Comparison of ENCODE assay signal across 25 cellular contexts in the genomic region with DNA sequence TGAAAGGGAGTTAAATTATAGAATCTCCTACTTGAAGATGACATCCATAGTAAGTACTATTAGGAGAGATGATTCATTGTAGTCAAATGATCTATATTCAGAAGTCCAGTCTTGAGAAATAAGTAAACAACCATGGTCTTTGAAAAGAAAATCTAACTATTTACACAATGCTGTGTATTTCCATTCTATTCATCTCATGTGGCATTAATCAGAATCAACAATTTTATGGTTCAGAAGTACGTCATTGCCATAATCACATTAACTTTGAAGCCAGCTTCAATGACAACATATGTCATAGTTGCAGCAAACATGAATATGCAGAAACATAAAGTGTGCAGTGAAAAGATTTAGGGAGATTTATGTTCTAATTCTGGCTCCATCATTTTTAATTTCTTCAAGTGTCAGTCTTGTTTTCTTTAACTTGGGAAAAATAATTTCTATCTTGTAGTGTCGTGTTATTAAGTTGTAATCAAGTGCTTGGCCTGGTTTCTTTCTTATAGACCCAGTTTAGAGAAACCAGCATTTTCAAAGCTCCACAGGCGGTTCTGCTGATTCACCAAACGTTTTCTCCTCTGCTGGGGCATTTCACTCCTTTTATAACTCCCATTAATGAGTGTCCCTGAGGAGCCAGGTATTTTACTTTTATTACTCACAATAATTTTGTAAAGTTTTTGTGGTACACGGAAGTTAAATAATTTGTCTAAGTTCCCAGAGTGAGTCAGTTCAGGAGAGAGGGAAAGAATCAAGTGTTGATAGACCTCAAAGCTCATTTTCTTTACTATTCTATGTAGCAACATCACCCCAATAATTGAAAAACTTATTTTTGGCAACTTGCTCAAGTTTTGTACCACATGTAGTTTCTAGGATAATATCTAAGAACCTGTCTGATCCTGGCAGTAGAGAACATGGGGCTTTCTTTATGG. TPM values are rescaled to one million over a fixed set of nuclear protein-coding genes. Genes with fewer than 3 reads are reported as not detected.
DNase-seq lines count a peak whose midpoint lies in the region; ATAC-seq and TF ChIP-seq lines count a peak whose summit lies in the region.
"Had no signal": no experiment of that assay in that cellular context is flagged by ENCODE, and none has a peak within 500 bp of the region (broad histone marks: within the 10 kb centered on the region; RNA-seq: fewer than 3 reads in every experiment).

No MANE protein-coding gene starts in this region.

- H3K9ac ChIP-seq in IMR-90 (ENCODE audit: low read depth, low read length) = no peak overlapping the region

- no TSS peak for BruUV-seq in IMR-90 (replicated peaks; lab: Mats Ljungman, UMichigan)

- no peak overlapping the region for H2AK5ac ChIP-seq in IMR-90 (ENCODE audit: low read depth, low read length)

- dilution Hi-C loops in IMR-90 (cut with HindIII; ENCODE audit: low sequenced_read_pairs, unreplicated experiment) = no loop called here

- no CpG with 5 or more reads among the region's 5 CpGs for WGBS in IMR-90 (ENCODE audit: extremely low coverage in 2 of 2, insufficient read length in 1 of 2), 2 experiments

- H4K91ac ChIP-seq in IMR-90 (ENCODE audit: insufficient read depth, low read depth, low read length) = no peak overlapping the region

- no peaks in the 10 kb centered on the region for H4K20me1 ChIP-seq in IMR-90 (ENCODE audit: insufficient read depth, low read length)

- no peak overlapping the region for H2BK15ac ChIP-seq in IMR-90 (ENCODE audit: low read depth, low read length)

- no peak overlapping the region for H3K18ac ChIP-seq in IMR-90 (ENCODE audit: low read depth, low read length)

- H3K36me3 ChIP-seq in IMR-90 (ENCODE audit: control insufficient read depth, insufficient read depth, low read length) = no peaks in the 10 kb centered on the region
- H3K36me3 ChIP-seq: gastrocnemius medialis, MG63, WERI-Rb-1 had no signal

- peak; percentile 3 for DNase-seq in AG10803 (ENCODE audit: low read depth)
- peak; percentile 2 for DNase-seq in IMR-90
- peak; percentile 17 for DNase-seq in brain pericyte (ENCODE audit: low read depth, low spot score)
- DNase-seq in foreskin melanocyte = peak; percentile 76
- DNase-seq in ecto neural progenitor cell (ENCODE audit: low spot score) = no peak
- DNase-seq in stimulated activated CD4-positive, alpha-beta T cell treated with anti-CD3 and anti-CD28 coated beads, Interleukin-12 subunit alpha, Interleukin-12 subunit beta, amount 100 ng/mL, for 4 hours = no peak
- DNase-seq in stimulated activated CD4-positive, alpha-beta T cell treated with anti-CD3 and anti-CD28 coated beads, Interleukin-15, amount 100 ng/mL, for 24 hours = no peak
- DNase-seq: activated CD4-positive, alpha-beta T cell treated with anti-CD3 and anti-CD28 coated beads, Interleukin-2, amount 50 U/mL, for 1 hour; activated CD8-positive, alpha-beta memory T cell treated with anti-CD3 and anti-CD28 coated beads, Interleukin-2, amount 10 ng/mL, durations not matched to agents 7 days and 5 days; activated naive CD4-positive, alpha-beta T cell treated with anti-CD3 and anti-CD28 coated beads, Interleukin-2, amount 50 U/mL, for 16 hours; anterior cingulate cortex; caudate nucleus; CD8-positive, alpha-beta T cell; dermis blood vessel endothelial cell; gastrocnemius medialis; MG63; naive thymus-derived CD8-positive, alpha-beta T cell; NCI-H2081; stimulated activated CD4-positive, alpha-beta T cell treated with anti-CD3 and anti-CD28 coated beads, Interleukin-2, amount 100 ng/mL, for 48 hours; T-helper 9 cell; WERI-Rb-1 had no signal

- no peak for TF ChIP-seq RAD21 in IMR-90 (IDR thresholded peaks at IDR 0.05; ENCODE audit: low read length)

- H2AFZ ChIP-seq in IMR-90 (replicated peaks; ENCODE audit: low read length, poor library complexity) = no peak overlapping the region
- H2AFZ ChIP-seq: hepatocyte had no signal

- no peak overlapping the region for H3K14ac ChIP-seq in IMR-90 (replicated peaks; ENCODE audit: low read depth, low read length)

- H2BK120ac ChIP-seq in IMR-90 (ENCODE audit: low read depth, low read length) = no peak overlapping the region

- no peaks in the 10 kb centered on the region for H3K4me1 ChIP-seq in IMR-90 (ENCODE audit: control insufficient read depth, insufficient read depth, low read length)
- H3K4me1 ChIP-seq: gastrocnemius medialis had no signal

- no peak overlapping the region for H3K4me2 ChIP-seq in IMR-90 (ENCODE audit: low read depth, low read length)
- H3K4me2 ChIP-seq: hepatocyte had no signal

- intact Hi-C loops in IMR-90 (cut with micrococcal nuclease) = no loop called here

- no peak overlapping the region for H2BK20ac ChIP-seq in IMR-90 (ENCODE audit: low read depth, low read length)

- no peak for ATAC-seq in IMR-90 (ENCODE audit: low read depth)
- ATAC-seq: activated CD8-positive, alpha-beta memory T cell treated with anti-CD3 and anti-CD28 coated beads, Interleukin-2, amount 10 ng/mL, durations not matched to agents 7 days and 5 days; CD8-positive, alpha-beta T cell; gastrocnemius medialis; left lobe of liver; naive thymus-derived CD8-positive, alpha-beta T cell; stimulated activated memory B cell treated with anti-CD40 and anti-IgM and Interleukin-4, amounts not matched to agents 10 μg/mL and 1 μg/mL and 100 μg/mL, for 72 hours had no signal

- H4K5ac ChIP-seq in IMR-90 (ENCODE audit: low read depth, low read length) = no peak overlapping the region

- H3K4me3 ChIP-seq in AG10803 (ENCODE audit: low read length) (no peak overlapping the region), IMR-90 (ENCODE audit: insufficient read depth, low read depth, low read length) (no peak overlapping the region)
- H3K4me3 ChIP-seq: gastrocnemius medialis, hepatocyte, MG63, skin epidermis had no signal

- TF ChIP-seq CTCF in AG10803 (conservative IDR thresholded peaks at IDR 0.05; ENCODE audit: low read length) (no peak), IMR-90 (conservative IDR thresholded peaks at IDR 0.05; ENCODE audit: low read depth, low read length) (no peak)

- in situ Hi-C loops in IMR-90 (cut with MboI; ENCODE audit: low sequenced_read_pairs) = no loop called here

- no peak overlapping the region for H2AK9ac ChIP-seq in IMR-90 (replicated peaks; ENCODE audit: low read depth, low read length, poor library complexity)

- no peak overlapping the region for H3K56ac ChIP-seq in IMR-90 (ENCODE audit: extremely low read depth, insufficient read depth, low read length)

- no peaks in the 10 kb centered on the region for H3K9me3 ChIP-seq in IMR-90 (ENCODE audit: control insufficient read depth, insufficient read depth, low read length)
- H3K9me3 ChIP-seq: gastrocnemius medialis, MG63 had no signal

- POLR2A ChIA-PET in IMR-90 (lab: Charles Lee; ENCODE audit: unreplicated experiment) = no interaction called here

- H2BK5ac ChIP-seq in IMR-90 (ENCODE audit: low read depth, low read length, poor library complexity, severe bottlenecking) = no peak overlapping the region

- H3K79me1 ChIP-seq in IMR-90 (ENCODE audit: low read depth in 1 of 2, low read length in 2 of 2) = no peaks in the 10 kb centered on the region

- CTCF ChIA-PET in IMR-90 (lab: Yijun Ruan, JAX) = interaction anchor here (0.6 kb wide), 1 partner anchor 139 kb away, joined by 3 read pairs; no protein-coding TSS in a partner anchor

- no peak overlapping the region for H3K23ac ChIP-seq in IMR-90 (ENCODE audit: low read depth, low read length)

- no peak overlapping the region for H3K27ac ChIP-seq in IMR-90 (ENCODE audit: insufficient read depth, low read length)
- H3K27ac ChIP-seq: gastrocnemius medialis, hepatocyte, skin epidermis, WERI-Rb-1 had no signal

- no peaks in the 10 kb centered on the region for H3K27me3 ChIP-seq in IMR-90 (ENCODE audit: control insufficient read depth, insufficient read depth, low read length)
- H3K27me3 ChIP-seq: gastrocnemius medialis, hepatocyte, MG63 had no signal

- no peak overlapping the region for H3K4ac ChIP-seq in IMR-90 (ENCODE audit: low read depth, low read length)

- H4K8ac ChIP-seq in IMR-90 (ENCODE audit: low read depth in 2 of 2, low read length in 2 of 2) = no peak overlapping the region

- no peak for TF ChIP-seq POLR2A in IMR-90 (IDR thresholded peaks at IDR 0.05; ENCODE audit: low read depth, low read length)

- H3K9me1 ChIP-seq in IMR-90 (ENCODE audit: insufficient read depth, low read length) = no peaks in the 10 kb centered on the region

TF ChIP-seq in IMR-90, 13 proteins besides CTCF, POLR2A, EP300 and RAD21 (continues in another document):
- TF ChIP-seq MAZ (IDR thresholded peaks at IDR 0.05; ENCODE audit: borderline replicate concordance, low read depth, low read length) (no peak), RCOR1 (IDR thresholded peaks at IDR 0.05; ENCODE audit: insufficient replicate concordance, low read length) (no peak), BHLHE40 (IDR thresholded peaks at IDR 0.05; ENCODE audit: low read depth, low read length) (no peak), SMC3 (IDR thresholded peaks at IDR 0.05; ENCODE audit: low read depth, low read length) (no peak), MAFK (IDR thresholded peaks at IDR 0.05; ENCODE audit: low read depth, low read length) (no peak), MXI1 (IDR thresholded peaks at IDR 0.05; ENCODE audit: borderline replicate concordance, low read depth, low read length) (no peak), FOS (IDR thresholded peaks at IDR 0.05; ENCODE audit: low read depth, low read length) (no peak), CHD1 (IDR thresholded peaks at IDR 0.05; ENCODE audit: low read depth, low read length) (no peak), CEBPB (IDR thresholded peaks at IDR 0.05; ENCODE audit: low read depth, low read length) (no peak), NFE2L2 (IDR thresholded peaks at IDR 0.05; ENCODE audit: low read depth, low read length) (no peak), RFX5 (IDR thresholded peaks at IDR 0.05; ENCODE audit: low read depth, low read length) (no peak)
- TF ChIP-seq, protein P1, sequence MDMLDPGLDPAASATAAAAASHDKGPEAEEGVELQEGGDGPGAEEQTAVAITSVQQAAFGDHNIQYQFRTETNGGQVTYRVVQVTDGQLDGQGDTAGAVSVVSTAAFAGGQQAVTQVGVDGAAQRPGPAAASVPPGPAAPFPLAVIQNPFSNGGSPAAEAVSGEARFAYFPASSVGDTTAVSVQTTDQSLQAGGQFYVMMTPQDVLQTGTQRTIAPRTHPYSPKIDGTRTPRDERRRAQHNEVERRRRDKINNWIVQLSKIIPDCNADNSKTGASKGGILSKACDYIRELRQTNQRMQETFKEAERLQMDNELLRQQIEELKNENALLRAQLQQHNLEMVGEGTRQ (IDR thresholded peaks at IDR 0.05; ENCODE audit: low read depth, low read length) = no peak

RNA-seq across cellular contexts. Expression of a gene that starts 35.9 kb away (rescaled TPM):
- total RNA-seq in IMR-90 (2012; rRNA removed) = 4.8 and 6.9 TPM in 2 replicates
- polyA plus RNA-seq in IMR-90 (2012; rRNA removed) = 3.4 and 6.3 TPM in 2 replicates
- 3.8 and 13.3 TPM in 2 replicates for polyA plus RNA-seq in IMR-90 (2012; cell fraction: cytosol; rRNA removed)
- 24.8 and 38.9 TPM in 2 replicates for polyA plus RNA-seq in IMR-90 (2012; cell fraction: nucleus; rRNA removed; ENCODE audit: low replicate concordance)
- total RNA-seq: naive thymus-derived CD8-positive, alpha-beta T cell had no signal

Comparison
In these comparisons a context has a peak if more than half of its experiments do, and no peak if none do; other contexts are left out.
1. DNase-seq: peak in AG10803 (single experiment), IMR-90 (single experiment), brain pericyte (single experiment) and foreskin melanocyte (single experiment); none in ecto neural progenitor cell (single experiment), stimulated activated CD4-positive, alpha-beta T cell treated with anti-CD3 and anti-CD28 coated beads, Interleukin-12 subunit alpha, Interleukin-12 subunit beta, amount 100 ng/mL, for 4 hours (single experiment) and stimulated activated CD4-positive, alpha-beta T cell treated with anti-CD3 and anti-CD28 coated beads, Interleukin-15, amount 100 ng/mL, for 24 hours (single experiment).